ENCODE assay signal across 22 cellular contexts in the genomic region with DNA sequence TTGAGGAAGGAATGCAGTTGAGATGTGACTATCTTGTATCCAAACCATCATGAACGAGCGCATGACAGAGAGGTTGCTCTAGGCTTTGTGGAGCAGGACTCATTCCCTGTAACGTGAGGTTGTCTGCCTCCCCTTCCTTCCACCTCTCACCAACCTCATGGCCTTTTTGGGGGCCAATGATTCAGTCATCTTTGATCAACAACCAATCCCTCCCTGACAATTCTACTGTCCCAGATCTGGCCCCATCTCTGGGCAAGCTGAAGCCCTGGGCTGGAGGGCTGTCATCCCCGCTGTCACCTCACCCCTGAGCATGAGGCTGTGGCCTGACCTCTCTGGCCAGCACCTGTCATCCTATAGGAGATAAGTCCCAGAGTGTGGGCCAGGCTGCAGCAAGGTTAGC. TPM values are rescaled to one million over a fixed set of nuclear protein-coding genes. Genes with fewer than 3 reads are reported as not detected.
DNase-seq lines count a peak whose midpoint lies in the region; ATAC-seq, FAIRE-seq and TF ChIP-seq lines count a peak whose summit lies in the region.
"Had no signal": no experiment of that assay in that cellular context is flagged by ENCODE, and none has a peak within 500 bp of the region (broad histone marks: within the 10 kb centered on the region; RNA-seq: fewer than 3 reads in every experiment).

No MANE protein-coding gene starts in this region.

- no peak overlapping the region for H3K4me3 Mint-ChIP-seq in activated CD8-positive, alpha-beta memory T cell treated with anti-CD3 and anti-CD28 coated beads, Interleukin-2, amount 10 ng/mL, durations not matched to agents 7 days and 5 days
- no peak overlapping the region for H3K4me3 Mint-ChIP-seq in osteocyte (ENCODE audit: unreplicated experiment)
- H3K4me3 Mint-ChIP-seq: CD4-positive, alpha-beta memory T cell; HFFc6 had no signal

- H3K4me1 Mint-ChIP-seq in activated CD8-positive, alpha-beta memory T cell treated with anti-CD3 and anti-CD28 coated beads, Interleukin-2, amount 10 ng/mL, durations not matched to agents 7 days and 5 days = peaks cover 6% of the 10 kb centered on the region
- H3K4me1 Mint-ChIP-seq in osteocyte (ENCODE audit: unreplicated experiment) = peaks cover 36% of the 10 kb centered on the region

- H3K9me3 Mint-ChIP-seq in activated CD8-positive, alpha-beta memory T cell treated with anti-CD3 and anti-CD28 coated beads, Interleukin-2, amount 10 ng/mL, durations not matched to agents 7 days and 5 days (ENCODE audit: low read depth) = no peaks in the 10 kb centered on the region
- no peaks in the 10 kb centered on the region for H3K9me3 Mint-ChIP-seq in osteocyte (ENCODE audit: unreplicated experiment)
- H3K9me3 Mint-ChIP-seq: CD4-positive, alpha-beta memory T cell; HFFc6 had no signal

- peak; percentile 26 for FAIRE-seq in HTR-8/SVneo (lab: Jason Lieb, UNC)
- FAIRE-seq: A549, G401.6, GM12892, H54 had no signal

- H3K36me3 Mint-ChIP-seq in activated CD8-positive, alpha-beta memory T cell treated with anti-CD3 and anti-CD28 coated beads, Interleukin-2, amount 10 ng/mL, durations not matched to agents 7 days and 5 days = no peaks in the 10 kb centered on the region
- H3K36me3 Mint-ChIP-seq in osteocyte (ENCODE audit: unreplicated experiment) = peaks cover 2% of the 10 kb centered on the region
- H3K36me3 Mint-ChIP-seq: CD4-positive, alpha-beta memory T cell had no signal

- CTCF ChIA-PET in activated CD8-positive, alpha-beta memory T cell treated with anti-CD3 and anti-CD28 coated beads, Interleukin-2, amount 10 ng/mL, durations not matched to agents 7 days and 5 days (lab: Charles Lee) = interaction anchor here (1.2 to 1.6 kb wide), 2 partner anchors 17 to 30 kb away, joined by 3 read pairs; no protein-coding TSS in a partner anchor

- no peak for TF ChIP-seq CTCF in osteocyte (IDR thresholded peaks at IDR 0.05)

- no peak overlapping the region for H3K27ac Mint-ChIP-seq in activated CD8-positive, alpha-beta memory T cell treated with anti-CD3 and anti-CD28 coated beads, Interleukin-2, amount 10 ng/mL, durations not matched to agents 7 days and 5 days
- H3K27ac Mint-ChIP-seq in osteocyte (ENCODE audit: unreplicated experiment) = no peak overlapping the region
- H3K27ac Mint-ChIP-seq: HFFc6 had no signal

- no peak for ATAC-seq in activated CD8-positive, alpha-beta memory T cell treated with anti-CD3 and anti-CD28 coated beads, Interleukin-2, amount 10 ng/mL, durations not matched to agents 7 days and 5 days
- ATAC-seq in HG03108 (IDR thresholded peaks at IDR 0.05; ENCODE audit: unreplicated experiment) = no peak
- ATAC-seq: A549 had no signal

- DNase-seq in activated CD8-positive, alpha-beta memory T cell treated with anti-CD3 and anti-CD28 coated beads, Interleukin-2, amount 10 ng/mL, durations not matched to agents 7 days and 5 days = peak; percentile 9
- DNase-seq in activated CD8-positive, alpha-beta memory T cell treated with anti-CD3 and anti-CD28 coated beads for 24 hours = no peak
- DNase-seq in HTR-8/SVneo (ENCODE audit: insufficient read length, low spot score) = no peak
- DNase-seq in osteocyte (ENCODE audit: extremely low spot score, unreplicated experiment) = peak; percentile 57
- DNase-seq in D341Med (ENCODE audit: low spot score) = no peak
- no peak for DNase-seq in cerebellum (ENCODE audit: low spot score)
- DNase-seq: 8988T; ACHN; AML-193; BE2C; Calu3; CD4-positive, alpha-beta memory T cell; COR-L47; DMS153; DND-41; GOT3; HFFc6 had no signal

- H3K27me3 Mint-ChIP-seq in activated CD8-positive, alpha-beta memory T cell treated with anti-CD3 and anti-CD28 coated beads, Interleukin-2, amount 10 ng/mL, durations not matched to agents 7 days and 5 days = peaks cover 10% of the 10 kb centered on the region
- H3K27me3 Mint-ChIP-seq in osteocyte (ENCODE audit: unreplicated experiment) = no peaks in the 10 kb centered on the region

RNA-seq across cellular contexts. Expression of gene MTARC1, which starts 19.7 kb away (rescaled TPM):
- not detected for total RNA-seq in activated CD8-positive, alpha-beta memory T cell treated with anti-CD3 and anti-CD28 coated beads, Interleukin-2, amount 10 ng/mL, durations not matched to agents 7 days and 5 days
- total RNA-seq in osteocyte (1.8 and 2.1 TPM in 2 replicates), cerebellum (11.3 TPM)
- total RNA-seq: CD4-positive, alpha-beta memory T cell had no signal

RNA-seq across cellular contexts. Expression of gene MTARC2, which starts 58.3 kb away (rescaled TPM):
- not detected for total RNA-seq in activated CD8-positive, alpha-beta memory T cell treated with anti-CD3 and anti-CD28 coated beads, Interleukin-2, amount 10 ng/mL, durations not matched to agents 7 days and 5 days
- 25.6 and 27.9 TPM in 2 replicates for total RNA-seq in osteocyte
- 7.0 TPM for total RNA-seq in cerebellum
- total RNA-seq: CD4-positive, alpha-beta memory T cell had no signal

Comparison
In these comparisons a context has a peak if more than half of its experiments do, and no peak if none do; other contexts are left out.
1. DNase-seq: peak in activated CD8-positive, alpha-beta memory T cell treated with anti-CD3 and anti-CD28 coated beads, Interleukin-2, amount 10 ng/mL, durations not matched to agents 7 days and 5 days (single experiment) and osteocyte (single experiment); none in activated CD8-positive, alpha-beta memory T cell treated with anti-CD3 and anti-CD28 coated beads for 24 hours (single experiment), HTR-8/SVneo (single experiment), D341Med (single experiment) and cerebellum (single experiment).